In the genomic region with DNA sequence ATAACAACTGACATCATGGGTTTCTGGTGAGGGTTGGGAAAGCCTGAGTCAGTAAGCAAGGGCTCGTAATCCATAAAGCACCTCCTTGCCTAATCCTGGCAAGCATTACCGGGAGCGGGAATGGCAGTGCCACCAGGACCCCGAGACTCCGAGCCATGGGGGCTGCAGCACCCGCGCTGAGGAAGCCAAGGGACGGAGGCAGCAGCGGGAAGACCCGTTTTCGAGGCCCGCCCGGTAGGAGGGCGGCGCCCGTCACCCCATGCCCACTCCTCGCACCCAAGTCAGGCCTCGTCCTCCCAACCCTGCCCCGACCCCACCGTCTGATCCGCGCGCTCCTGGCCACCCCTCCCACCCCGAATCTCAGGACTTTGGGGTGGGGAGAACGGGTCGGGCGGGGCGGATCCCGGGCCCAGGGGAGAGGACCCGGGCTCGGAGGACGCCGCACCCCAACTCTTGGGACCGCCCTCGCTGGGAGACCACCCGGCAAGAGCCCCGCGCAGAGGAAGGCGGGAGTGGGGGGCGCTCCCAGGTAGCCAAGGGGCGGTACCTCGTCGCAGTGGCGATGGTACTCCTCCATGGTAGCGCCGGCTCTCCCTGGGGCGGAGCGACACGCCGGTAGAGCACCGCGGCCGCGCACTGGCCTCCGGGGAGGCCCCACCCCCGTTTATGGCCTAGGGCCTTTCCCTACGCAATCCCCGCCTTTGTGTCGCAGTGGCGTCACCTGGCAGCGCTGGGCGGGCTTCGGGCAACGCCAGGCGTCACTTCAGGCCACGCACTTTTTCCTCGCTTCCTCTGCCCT, we compare ENCODE assay signal across 8 cellular contexts. TPM values are rescaled to one million over a fixed set of nuclear protein-coding genes. Genes with fewer than 3 reads are reported as not detected.
DNase-seq lines count a peak whose midpoint lies in the region; TF ChIP-seq lines count a peak whose summit lies in the region.

A gene with protein sequence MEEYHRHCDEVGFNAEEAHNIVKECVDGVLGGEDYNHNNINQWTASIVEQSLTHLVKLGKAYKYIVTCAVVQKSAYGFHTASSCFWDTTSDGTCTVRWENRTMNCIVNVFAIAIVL (minus strand): TSS at position 638 of the 799 bp plus-strand sequence. CDS start 61 bp downstream, at position 577.

- H3K9me3 Mint-ChIP-seq in HFFc6 (no peaks in the 10 kb centered on the region), progenitor cell of endocrine pancreas (ENCODE audit: low read depth) (peaks cover 21% of the 10 kb centered on the region)
- no peaks in the 10 kb centered on the region for H3K9me3 Mint-ChIP-seq in T-helper 1 cell treated with Interleukin-12 subunit alpha and Interleukin-12 subunit beta and Interleukin-4 antibody, amounts not matched to agents 30 μg/mL and 1 μg/mL, for 36 hours

- H3K4me3 ChIP-seq in left ventricle myocardium inferior: peak within 1 kb of the TSS; percentile 81

- H3K27me3 Mint-ChIP-seq in HFFc6 (ENCODE audit: insufficient read depth) (peaks cover 3% of the 10 kb centered on the region), progenitor cell of endocrine pancreas (no peaks in the 10 kb centered on the region)
- H3K27me3 Mint-ChIP-seq in T-helper 1 cell treated with Interleukin-12 subunit alpha and Interleukin-12 subunit beta and Interleukin-4 antibody, amounts not matched to agents 30 μg/mL and 1 μg/mL, for 36 hours (ENCODE audit: low read depth): no peaks in the 10 kb centered on the region

- intact Hi-C loops in left ventricle myocardium inferior (cut with micrococcal nuclease): no loop called here

- POLR2A ChIA-PET in GM10248 (lab: Yijun Ruan, JAX): no interaction called here

- CTCF ChIA-PET in GM10248 (lab: Yijun Ruan, JAX): interaction anchor here (1.0 kb wide), 1 partner anchor 102 kb away, joined by 4 read pairs; no protein-coding TSS in a partner anchor

- H3K4me3 Mint-ChIP-seq in HFFc6 (peak within 1 kb of the TSS; percentile 87), progenitor cell of endocrine pancreas (ENCODE audit: low read depth) (peak within 1 kb of the TSS; percentile 74)
- peak within 1 kb of the TSS; percentile 72 for H3K4me3 Mint-ChIP-seq in T-helper 1 cell treated with Interleukin-12 subunit alpha and Interleukin-12 subunit beta and Interleukin-4 antibody, amounts not matched to agents 30 μg/mL and 1 μg/mL, for 36 hours

- TF ChIP-seq CTCF in GM10248 (IDR thresholded peaks at IDR 0.05; ENCODE audit: control extremely low read depth, extremely low read depth, low read depth, missing control alignments) (no peak), HFFc6 (IDR thresholded peaks at IDR 0.05) (no peak), left ventricle myocardium inferior (IDR thresholded peaks at IDR 0.05; ENCODE audit: borderline replicate concordance) (no peak), progenitor cell of endocrine pancreas (IDR thresholded peaks at IDR 0.05; ENCODE audit: unreplicated experiment) (no peak)

- H3K4me1 ChIP-seq in left ventricle myocardium inferior: peaks cover 13% of the 10 kb centered on the region

- H3K4me1 Mint-ChIP-seq in HFFc6 (ENCODE audit: low read depth) (peaks cover 5% of the 10 kb centered on the region; the same call in 1 of the 2 replicates), progenitor cell of endocrine pancreas (ENCODE audit: low read depth) (peaks cover 6% of the 10 kb centered on the region)
- H3K4me1 Mint-ChIP-seq in T-helper 1 cell treated with Interleukin-12 subunit alpha and Interleukin-12 subunit beta and Interleukin-4 antibody, amounts not matched to agents 30 μg/mL and 1 μg/mL, for 36 hours (ENCODE audit: low read depth): peaks cover 9% of the 10 kb centered on the region

- DNase-seq in GM10248 (ENCODE audit: extremely low spot score) (peak; percentile 81), HFFc6 (peak; percentile 57), NCI-H1105 (lab: John Stamatoyannopoulos, UW) (peak; percentile 91), amygdala (lab: John Stamatoyannopoulos, UW) (peak in 50 of 56 donors; percentile 2 to 88 (median 39)), left ventricle myocardium inferior (peak; percentile 81), progenitor cell of endocrine pancreas (ENCODE audit: low spot score, unreplicated experiment) (peak; percentile 66), ureter (ENCODE audit: low spot score) (peak; percentile 83)

- no peaks in the 10 kb centered on the region for H3K9me3 ChIP-seq in left ventricle myocardium inferior (replicated peaks)

- H3K36me3 ChIP-seq in left ventricle myocardium inferior: no peaks in the 10 kb centered on the region

- H3K27ac Mint-ChIP-seq in HFFc6 (peak within 1 kb of the TSS; percentile 73), progenitor cell of endocrine pancreas (peak within 1 kb of the TSS; percentile 93)
- peak within 1 kb of the TSS; percentile 79 for H3K27ac Mint-ChIP-seq in T-helper 1 cell treated with Interleukin-12 subunit alpha and Interleukin-12 subunit beta and Interleukin-4 antibody, amounts not matched to agents 30 μg/mL and 1 μg/mL, for 36 hours

- H3K36me3 Mint-ChIP-seq in HFFc6 (ENCODE audit: low read depth) (no peaks in the 10 kb centered on the region), progenitor cell of endocrine pancreas (ENCODE audit: insufficient read depth) (peaks cover 9% of the 10 kb centered on the region)
- peaks cover 4% of the 10 kb centered on the region for H3K36me3 Mint-ChIP-seq in T-helper 1 cell treated with Interleukin-12 subunit alpha and Interleukin-12 subunit beta and Interleukin-4 antibody, amounts not matched to agents 30 μg/mL and 1 μg/mL, for 36 hours (ENCODE audit: low read depth)

- peak within 1 kb of the TSS; percentile 84 for H3K27ac ChIP-seq in left ventricle myocardium inferior (replicated peaks)

- no peaks in the 10 kb centered on the region for H3K27me3 ChIP-seq in left ventricle myocardium inferior (ENCODE audit: low read depth)

RNA-seq across cellular contexts. Expression of the gene that starts here (rescaled TPM):
- 10 to 100 TPM; 24.9 to 37.3 (median 35.0) TPM for total RNA-seq in HFFc6 (2021; fragmentation: NEBNext Ultra II Directional; extraction: Animal tissue kit (Norgen Biotek cat#: 25700))
- total RNA-seq in left ventricle myocardium inferior (17.6 TPM), progenitor cell of endocrine pancreas (26.9 and 28.7 TPM in 2 replicates), ureter (31.9 TPM)

Comparison
In these comparisons a context has a peak if more than half of its experiments do, and no peak if none do; other contexts are left out.
1. Peak in every context shown above with its lines: DNase-seq, H3K4me3 ChIP-seq and H3K27ac ChIP-seq.
2. DNase-seq: peak in every context shown above with its lines; median percentile 91 in NCI-H1105; 83 in ureter; 81 in GM10248; 81 in left ventricle myocardium inferior; 66 in progenitor cell of endocrine pancreas; 57 in HFFc6; 39 in amygdala.